11 cellular contexts compared by ENCODE assay signal in genomic region chr14:40216976-40217375, GRCh38.
"Had no signal": no experiment of that assay in that cellular context is flagged by ENCODE, and none has a peak within 500 bp of the region (broad histone marks: within the 10 kb centered on the region; RNA-seq: fewer than 3 reads in every experiment).

No MANE protein-coding gene starts in this region.

- DNase-seq: effector memory CD4-positive, alpha-beta T cell; gastrocnemius medialis; heart right ventricle; hypothalamus; sigmoid colon; stimulated activated CD4-positive, alpha-beta T cell treated with anti-CD3 and anti-CD28 coated beads, Interleukin-12 subunit alpha, Interleukin-12 subunit beta, amount 100 ng/mL, for 4 hours; stimulated activated naive CD4-positive, alpha-beta T cell; stomach; substantia nigra; trophoblast cell had no signal

- H3K27me3 ChIP-seq: gastrocnemius medialis, heart right ventricle, sigmoid colon, stomach had no signal

- H3K27ac ChIP-seq: gastrocnemius medialis, heart right ventricle, sigmoid colon, skin epidermis, stomach had no signal

- H3K4me3 ChIP-seq: gastrocnemius medialis, heart right ventricle, sigmoid colon, skin epidermis, stomach had no signal

- H3K36me3 ChIP-seq: gastrocnemius medialis, heart right ventricle, sigmoid colon, stomach had no signal

- H3K4me1 ChIP-seq: gastrocnemius medialis, heart right ventricle, sigmoid colon, stomach had no signal

- H3K9me3 ChIP-seq: gastrocnemius medialis, heart right ventricle, sigmoid colon had no signal
